1 cellular context compared by ENCODE assay signal in the genomic region with DNA sequence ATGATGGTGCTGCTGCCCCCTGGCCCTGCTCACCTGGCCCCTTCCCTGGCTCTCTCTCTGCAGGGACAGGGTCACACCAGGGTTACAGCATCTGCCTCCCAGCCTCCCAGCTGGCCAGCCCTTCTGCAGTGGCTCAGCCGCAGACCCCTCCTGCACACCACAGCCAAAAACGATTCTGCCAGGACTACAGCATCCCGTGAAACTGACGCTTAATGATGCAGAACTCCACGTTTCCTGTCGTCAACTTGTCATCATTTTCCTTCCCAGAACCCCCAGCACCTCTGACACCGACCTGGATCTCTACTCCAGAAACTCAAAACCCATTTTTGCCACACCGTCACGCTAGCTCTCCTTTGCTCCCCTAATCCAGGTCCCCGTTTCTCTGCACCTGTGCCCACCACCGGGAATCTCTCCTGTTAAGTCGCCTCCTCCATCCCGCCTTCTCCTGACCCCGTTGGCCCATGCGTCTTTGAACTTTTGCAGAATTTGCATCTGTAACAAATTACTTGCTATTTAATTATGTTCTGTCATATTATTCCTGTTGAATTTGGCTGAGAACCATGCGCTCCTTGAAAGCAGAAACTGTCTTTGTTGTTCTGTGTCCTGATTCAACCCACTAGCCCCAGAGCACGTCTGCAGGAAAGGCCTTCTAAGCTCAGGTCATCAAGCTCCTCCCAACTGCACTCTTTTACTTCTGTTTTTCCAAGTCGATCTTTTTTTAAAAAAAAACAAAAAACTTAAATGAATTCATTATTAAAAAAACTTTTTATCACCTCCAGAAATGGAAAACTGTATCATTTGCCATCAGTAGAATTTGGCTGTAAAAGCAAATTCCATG.
TF ChIP-seq lines count a peak whose summit lies in the region.

No MANE protein-coding gene starts in this region.

TF ChIP-seq in HepG2, 621 proteins besides CTCF, POLR2A, EP300 and RAD21 (continued from another document):
- TF ChIP-seq, protein P1, sequence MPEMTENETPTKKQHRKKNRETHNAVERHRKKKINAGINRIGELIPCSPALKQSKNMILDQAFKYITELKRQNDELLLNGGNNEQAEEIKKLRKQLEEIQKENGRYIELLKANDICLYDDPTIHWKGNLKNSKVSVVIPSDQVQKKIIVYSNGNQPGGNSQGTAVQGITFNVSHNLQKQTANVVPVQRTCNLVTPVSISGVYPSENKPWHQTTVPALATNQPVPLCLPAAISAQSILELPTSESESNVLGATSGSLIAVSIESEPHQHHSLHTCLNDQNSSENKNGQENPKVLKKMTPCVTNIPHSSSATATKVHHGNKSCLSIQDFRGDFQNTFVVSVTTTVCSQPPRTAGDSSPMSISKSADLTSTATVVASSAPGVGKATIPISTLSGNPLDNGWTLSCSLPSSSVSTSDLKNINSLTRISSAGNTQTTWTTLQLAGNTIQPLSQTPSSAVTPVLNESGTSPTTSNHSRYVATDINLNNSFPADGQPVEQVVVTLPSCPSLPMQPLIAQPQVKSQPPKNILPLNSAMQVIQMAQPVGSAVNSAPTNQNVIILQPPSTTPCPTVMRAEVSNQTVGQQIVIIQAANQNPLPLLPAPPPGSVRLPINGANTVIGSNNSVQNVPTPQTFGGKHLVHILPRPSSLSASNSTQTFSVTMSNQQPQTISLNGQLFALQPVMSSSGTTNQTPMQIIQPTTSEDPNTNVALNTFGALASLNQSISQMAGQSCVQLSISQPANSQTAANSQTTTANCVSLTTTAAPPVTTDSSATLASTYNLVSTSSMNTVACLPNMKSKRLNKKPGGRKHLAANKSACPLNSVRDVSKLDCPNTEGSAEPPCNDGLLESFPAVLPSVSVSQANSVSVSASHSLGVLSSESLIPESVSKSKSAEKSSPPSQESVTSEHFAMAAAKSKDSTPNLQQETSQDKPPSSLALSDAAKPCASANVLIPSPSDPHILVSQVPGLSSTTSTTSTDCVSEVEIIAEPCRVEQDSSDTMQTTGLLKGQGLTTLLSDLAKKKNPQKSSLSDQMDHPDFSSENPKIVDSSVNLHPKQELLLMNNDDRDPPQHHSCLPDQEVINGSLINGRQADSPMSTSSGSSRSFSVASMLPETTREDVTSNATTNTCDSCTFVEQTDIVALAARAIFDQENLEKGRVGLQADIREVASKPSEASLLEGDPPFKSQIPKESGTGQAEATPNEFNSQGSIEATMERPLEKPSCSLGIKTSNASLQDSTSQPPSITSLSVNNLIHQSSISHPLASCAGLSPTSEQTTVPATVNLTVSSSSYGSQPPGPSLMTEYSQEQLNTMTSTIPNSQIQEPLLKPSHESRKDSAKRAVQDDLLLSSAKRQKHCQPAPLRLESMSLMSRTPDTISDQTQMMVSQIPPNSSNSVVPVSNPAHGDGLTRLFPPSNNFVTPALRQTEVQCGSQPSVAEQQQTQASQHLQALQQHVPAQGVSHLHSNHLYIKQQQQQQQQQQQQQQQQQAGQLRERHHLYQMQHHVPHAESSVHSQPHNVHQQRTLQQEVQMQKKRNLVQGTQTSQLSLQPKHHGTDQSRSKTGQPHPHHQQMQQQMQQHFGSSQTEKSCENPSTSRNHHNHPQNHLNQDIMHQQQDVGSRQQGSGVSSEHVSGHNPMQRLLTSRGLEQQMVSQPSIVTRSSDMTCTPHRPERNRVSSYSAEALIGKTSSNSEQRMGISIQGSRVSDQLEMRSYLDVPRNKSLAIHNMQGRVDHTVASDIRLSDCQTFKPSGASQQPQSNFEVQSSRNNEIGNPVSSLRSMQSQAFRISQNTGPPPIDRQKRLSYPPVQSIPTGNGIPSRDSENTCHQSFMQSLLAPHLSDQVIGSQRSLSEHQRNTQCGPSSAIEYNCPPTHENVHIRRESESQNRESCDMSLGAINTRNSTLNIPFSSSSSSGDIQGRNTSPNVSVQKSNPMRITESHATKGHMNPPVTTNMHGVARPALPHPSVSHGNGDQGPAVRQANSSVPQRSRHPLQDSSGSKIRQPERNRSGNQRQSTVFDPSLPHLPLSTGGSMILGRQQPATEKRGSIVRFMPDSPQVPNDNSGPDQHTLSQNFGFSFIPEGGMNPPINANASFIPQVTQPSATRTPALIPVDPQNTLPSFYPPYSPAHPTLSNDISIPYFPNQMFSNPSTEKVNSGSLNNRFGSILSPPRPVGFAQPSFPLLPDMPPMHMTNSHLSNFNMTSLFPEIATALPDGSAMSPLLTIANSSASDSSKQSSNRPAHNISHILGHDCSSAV (CRISPR knock-in tag; IDR thresholded peaks at IDR 0.05; ENCODE audit: borderline replicate concordance): no peak
- no peak for TF ChIP-seq JUND (CRISPR knock-in tag; IDR thresholded peaks at IDR 0.05)
- TF ChIP-seq ZFP90 (CRISPR knock-in tag; IDR thresholded peaks at IDR 0.05; ENCODE audit: borderline replicate concordance): no peak
